7 cellular contexts compared by ENCODE assay signal in the genomic region with DNA sequence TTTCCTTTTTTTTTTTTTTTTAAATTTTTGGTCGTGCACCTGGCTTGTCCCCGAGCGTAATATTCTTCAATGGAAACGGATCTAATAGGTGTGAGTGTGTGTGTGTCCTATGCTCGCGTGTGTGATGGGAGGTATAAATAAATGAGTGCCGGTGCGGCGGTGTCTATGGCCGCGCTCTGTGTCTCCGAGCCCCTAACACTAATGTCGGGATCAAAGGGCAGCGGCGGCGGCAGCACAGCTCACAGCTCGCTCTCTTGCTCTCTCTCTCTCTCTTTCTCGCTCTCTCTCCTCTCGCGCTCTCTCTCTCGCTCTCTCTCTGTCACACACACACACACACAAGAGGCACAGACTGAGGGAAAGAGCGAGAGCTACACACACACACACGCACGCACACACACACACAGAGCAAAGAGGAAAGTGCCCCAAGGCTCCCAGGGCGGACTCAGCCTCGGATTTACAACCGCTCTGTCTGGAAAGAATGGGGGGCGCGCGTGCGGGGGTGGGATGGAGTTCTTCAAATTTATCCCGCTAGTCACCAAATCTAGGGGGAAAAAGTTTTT.
DNase-seq lines count a peak whose midpoint lies in the region; ATAC-seq lines count a peak whose summit lies in the region.

A gene with protein sequence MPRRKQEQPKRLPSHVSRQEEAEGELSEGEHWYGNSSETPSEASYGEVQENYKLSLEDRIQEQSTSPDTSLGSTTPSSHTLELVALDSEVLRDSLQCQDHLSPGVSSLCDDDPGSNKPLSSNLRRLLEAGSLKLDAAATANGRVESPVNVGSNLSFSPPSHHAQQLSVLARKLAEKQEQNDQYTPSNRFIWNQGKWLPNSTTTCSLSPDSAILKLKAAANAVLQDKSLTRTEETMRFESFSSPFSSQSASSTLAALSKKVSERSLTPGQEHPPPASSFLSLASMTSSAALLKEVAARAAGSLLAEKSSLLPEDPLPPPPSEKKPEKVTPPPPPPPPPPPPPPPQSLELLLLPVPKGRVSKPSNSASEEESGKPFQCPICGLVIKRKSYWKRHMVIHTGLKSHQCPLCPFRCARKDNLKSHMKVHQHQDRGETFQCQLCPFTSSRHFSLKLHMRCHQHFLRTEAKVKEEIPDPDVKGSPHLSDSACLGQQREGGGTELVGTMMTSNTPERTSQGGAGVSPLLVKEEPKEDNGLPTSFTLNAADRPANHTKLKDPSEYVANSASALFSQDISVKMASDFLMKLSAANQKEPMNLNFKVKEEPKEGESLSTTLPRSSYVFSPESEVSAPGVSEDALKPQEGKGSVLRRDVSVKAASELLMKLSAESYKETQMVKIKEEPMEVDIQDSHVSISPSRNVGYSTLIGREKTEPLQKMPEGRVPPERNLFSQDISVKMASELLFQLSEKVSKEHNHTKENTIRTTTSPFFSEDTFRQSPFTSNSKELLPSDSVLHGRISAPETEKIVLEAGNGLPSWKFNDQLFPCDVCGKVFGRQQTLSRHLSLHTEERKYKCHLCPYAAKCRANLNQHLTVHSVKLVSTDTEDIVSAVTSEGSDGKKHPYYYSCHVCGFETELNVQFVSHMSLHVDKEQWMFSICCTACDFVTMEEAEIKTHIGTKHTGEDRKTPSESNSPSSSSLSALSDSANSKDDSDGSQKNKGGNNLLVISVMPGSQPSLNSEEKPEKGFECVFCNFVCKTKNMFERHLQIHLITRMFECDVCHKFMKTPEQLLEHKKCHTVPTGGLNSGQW (minus strand): TSS at position 206 of the 560 bp plus-strand sequence. CDS start 416 bp downstream, outside the sequence.

- H3K36me3 Mint-ChIP-seq in effector memory CD8-positive, alpha-beta T cell (ENCODE audit: insufficient read depth): peaks cover 36% of the 10 kb centered on the region

- DNase-seq in NCI-H510A (lab: John Stamatoyannopoulos, UW): peak; percentile 43
- DNase-seq in activated CD8-positive, alpha-beta memory T cell treated with anti-CD3 and anti-CD28 coated beads for 24 hours: peak; percentile 79
- DNase-seq in effector memory CD8-positive, alpha-beta T cell: peak; percentile 60 to 66 (median 61)
- DNase-seq in medulla oblongata (ENCODE audit: extremely low spot score): peak; percentile 72
- peak; percentile 5 for DNase-seq in stimulated activated CD8-positive, alpha-beta memory T cell treated with anti-CD3 and anti-CD28 coated beads, Interleukin-12 subunit alpha, Interleukin-12 subunit beta, amount 100 ng/mL, for 24 hours (ENCODE audit: extremely low read depth)

- peak within 1 kb of the TSS; percentile 94 to 99 for H3K4me3 Mint-ChIP-seq in effector memory CD8-positive, alpha-beta T cell

- H3K27ac Mint-ChIP-seq in effector memory CD8-positive, alpha-beta T cell: peak within 1 kb of the TSS; percentile 92 to 95

- H3K27me3 Mint-ChIP-seq in effector memory CD8-positive, alpha-beta T cell: no peaks in the 10 kb centered on the region

- peaks cover 25 to 32% of the 10 kb centered on the region in 2 donors for H3K4me1 Mint-ChIP-seq in effector memory CD8-positive, alpha-beta T cell (ENCODE audit: low read depth in 2 of 2)

- no peaks in the 10 kb centered on the region for H3K9me3 Mint-ChIP-seq in effector memory CD8-positive, alpha-beta T cell

- peak; percentile 43 for ATAC-seq in GM18502 (IDR thresholded peaks at IDR 0.05; ENCODE audit: poor library complexity, unreplicated experiment)
- ATAC-seq in HG02884 (IDR thresholded peaks at IDR 0.05; ENCODE audit: unreplicated experiment): peak; percentile 34
- peak; percentile 55 for ATAC-seq in effector memory CD8-positive, alpha-beta T cell (replicated peaks)

Comparison
In these comparisons a context has a peak if more than half of its experiments do, and no peak if none do; other contexts are left out.
1. Peak in every context shown above with its lines: DNase-seq and ATAC-seq.
2. DNase-seq: peak in every context shown above with its lines; median percentile 79 in activated CD8-positive, alpha-beta memory T cell treated with anti-CD3 and anti-CD28 coated beads for 24 hours; 72 in medulla oblongata; 61 in effector memory CD8-positive, alpha-beta T cell; 43 in NCI-H510A; 5 in stimulated activated CD8-positive, alpha-beta memory T cell treated with anti-CD3 and anti-CD28 coated beads, Interleukin-12 subunit alpha, Interleukin-12 subunit beta, amount 100 ng/mL, for 24 hours.